ENCODE assay signal across 15 cellular contexts in genomic region chr13:112575295-112575622, GRCh38. TPM values are rescaled to one million over a fixed set of nuclear protein-coding genes. Genes with fewer than 3 reads are reported as not detected.
DNase-seq lines count a peak whose midpoint lies in the region; ATAC-seq and TF ChIP-seq lines count a peak whose summit lies in the region.
"Had no signal": no experiment of that assay in that cellular context is flagged by ENCODE, and none has a peak within 500 bp of the region (broad histone marks: within the 10 kb centered on the region; RNA-seq: fewer than 3 reads in every experiment).

No MANE protein-coding gene starts in this region.

- no peak for ATAC-seq in activated T-cell treated with anti-CD3 and anti-CD28 coated beads, Interleukin-2, amount 50 U/mL, for 72 hours (replicated peaks in 1 of 2)
- ATAC-seq in WTC11: no peak
- no peak for ATAC-seq in foreskin keratinocyte
- ATAC-seq in thoracic aorta (ENCODE audit: insufficient number of reproducible peaks, low FRiP score, low read depth): no peak
- ATAC-seq in CD4-positive, alpha-beta T cell (ENCODE audit: poor library complexity): no peak
- ATAC-seq: A549 had no signal

- intact Hi-C loops in CD4-positive, alpha-beta T cell (cut with DNase I, micrococcal nuclease): no loop called here

- H3K27me3 Mint-ChIP-seq in activated T-cell treated with anti-CD3 and anti-CD28 coated beads, Interleukin-2, amount 50 U/mL, for 24 hours: no peaks in the 10 kb centered on the region
- H3K27me3 Mint-ChIP-seq in activated T-cell treated with anti-CD3 and anti-CD28 coated beads, Interleukin-2, amount 50 U/mL, for 72 hours (ENCODE audit: low read depth): no peaks in the 10 kb centered on the region
- H3K27me3 Mint-ChIP-seq in WTC11 (ENCODE audit: low read depth): no peaks in the 10 kb centered on the region
- H3K27me3 Mint-ChIP-seq in CD4-positive, alpha-beta T cell: no peaks in the 10 kb centered on the region
- H3K27me3 Mint-ChIP-seq: activated CD4-positive, alpha-beta T cell treated with anti-CD3 and anti-CD28 coated beads, Interleukin-2, amount 10 ng/mL, durations not matched to agents 24 days and 14 days; type B pancreatic cell had no signal

- POLR2A ChIA-PET in WTC11 (lab: Charles Lee): no interaction called here
- POLR2A ChIA-PET in CD4-positive, alpha-beta T cell (lab: Charles Lee): no interaction called here

- peaks cover 8% of the 10 kb centered on the region for H3K9me3 Mint-ChIP-seq in activated T-cell treated with anti-CD3 and anti-CD28 coated beads, Interleukin-2, amount 50 U/mL, for 24 hours
- H3K9me3 Mint-ChIP-seq in activated T-cell treated with anti-CD3 and anti-CD28 coated beads, Interleukin-2, amount 50 U/mL, for 72 hours: peaks cover 0 to 4% of the 10 kb centered on the region in 2 donors
- H3K9me3 Mint-ChIP-seq in WTC11: peaks cover 11% of the 10 kb centered on the region
- no peaks in the 10 kb centered on the region for H3K9me3 Mint-ChIP-seq in CD4-positive, alpha-beta T cell

- TF ChIP-seq CTCF in WTC11 (IDR thresholded peaks at IDR 0.05) (no peak), foreskin keratinocyte (conservative IDR thresholded peaks at IDR 0.05) (no peak), thoracic aorta (IDR thresholded peaks at IDR 0.05) (no peak)
- TF ChIP-seq CTCF in CD4-positive, alpha-beta T cell (IDR thresholded peaks at IDR 0.05): no peak

- H3K36me3 Mint-ChIP-seq in activated T-cell treated with anti-CD3 and anti-CD28 coated beads, Interleukin-2, amount 50 U/mL, for 24 hours (ENCODE audit: low read depth): peaks cover 27% of the 10 kb centered on the region
- peaks cover 5 to 15% of the 10 kb centered on the region in 2 donors for H3K36me3 Mint-ChIP-seq in activated T-cell treated with anti-CD3 and anti-CD28 coated beads, Interleukin-2, amount 50 U/mL, for 72 hours (ENCODE audit: insufficient read depth in 2 of 2)
- peaks cover 16% of the 10 kb centered on the region for H3K36me3 Mint-ChIP-seq in WTC11
- peaks cover 22% of the 10 kb centered on the region for H3K36me3 Mint-ChIP-seq in CD4-positive, alpha-beta T cell (ENCODE audit: low read depth)

- H3K36me3 ChIP-seq in thoracic aorta: no peaks in the 10 kb centered on the region

- H3K27ac ChIP-seq in foreskin keratinocyte: peak overlapping the region; percentile 46
- peak overlapping the region in 1 of 2 donors; percentile 0 for H3K27ac ChIP-seq in thoracic aorta
- H3K27ac ChIP-seq in CD4-positive, alpha-beta T cell (ENCODE audit: low read depth, low read length): no peak overlapping the region
- H3K27ac ChIP-seq: A549 had no signal

- H3K4me3 Mint-ChIP-seq in activated T-cell treated with anti-CD3 and anti-CD28 coated beads, Interleukin-2, amount 50 U/mL, for 24 hours: no peak overlapping the region
- H3K4me3 Mint-ChIP-seq in activated T-cell treated with anti-CD3 and anti-CD28 coated beads, Interleukin-2, amount 50 U/mL, for 72 hours: peak overlapping the region in 1 of 2 donors; percentile 11
- H3K4me3 Mint-ChIP-seq in WTC11: no peak overlapping the region
- H3K4me3 Mint-ChIP-seq in CD4-positive, alpha-beta T cell: no peak overlapping the region
- H3K4me3 Mint-ChIP-seq: activated CD4-positive, alpha-beta T cell treated with anti-CD3 and anti-CD28 coated beads, Interleukin-2, amount 10 ng/mL, durations not matched to agents 24 days and 14 days; type B pancreatic cell had no signal

- peak overlapping the region; percentile 0 for H3K4me3 ChIP-seq in thoracic aorta
- H3K4me3 ChIP-seq: A549 had no signal

- DNase-seq in activated T-cell treated with anti-CD3 and anti-CD28 coated beads, Interleukin-2, amount 50 U/mL, for 24 hours: no peak
- no peak for DNase-seq in activated T-cell treated with anti-CD3 and anti-CD28 coated beads, Interleukin-2, amount 50 U/mL, for 72 hours
- DNase-seq in WTC11 (ENCODE audit: low spot score): no peak
- no peak for DNase-seq in foreskin keratinocyte
- DNase-seq in thoracic aorta (ENCODE audit: low spot score): no peak
- no peak for DNase-seq in CD4-positive, alpha-beta T cell
- DNase-seq in SKM-1 (lab: John Stamatoyannopoulos, UW; ENCODE audit: unreplicated experiment): no peak
- DNase-seq in NCI-H1048 (lab: John Stamatoyannopoulos, UW): no peak
- DNase-seq: activated CD4-positive, alpha-beta T cell treated with anti-CD3 and anti-CD28 coated beads, Interleukin-2, amount 10 ng/mL, durations not matched to agents 24 days and 14 days; caudate nucleus; COR-L47; NCI-H446 treated with DMSO at 0.1 percent for 48 hours; nucleus accumbens had no signal

- H3K27me3 ChIP-seq in foreskin keratinocyte (no peaks in the 10 kb centered on the region), thoracic aorta (replicated peaks; ENCODE audit: insufficient read depth) (no peaks in the 10 kb centered on the region)
- H3K27me3 ChIP-seq in CD4-positive, alpha-beta T cell (ENCODE audit: control insufficient read depth, insufficient read depth, low read length): no peaks in the 10 kb centered on the region

- peaks cover 74% of the 10 kb centered on the region for H3K4me1 Mint-ChIP-seq in activated T-cell treated with anti-CD3 and anti-CD28 coated beads, Interleukin-2, amount 50 U/mL, for 24 hours (ENCODE audit: low read depth)
- peaks cover 51% of the 10 kb centered on the region for H3K4me1 Mint-ChIP-seq in activated T-cell treated with anti-CD3 and anti-CD28 coated beads, Interleukin-2, amount 50 U/mL, for 72 hours (ENCODE audit: low read depth)
- H3K4me1 Mint-ChIP-seq in WTC11: peaks cover 39% of the 10 kb centered on the region
- peaks cover 72% of the 10 kb centered on the region for H3K4me1 Mint-ChIP-seq in CD4-positive, alpha-beta T cell (ENCODE audit: low read depth)

- H3K27ac Mint-ChIP-seq in activated T-cell treated with anti-CD3 and anti-CD28 coated beads, Interleukin-2, amount 50 U/mL, for 24 hours: peak overlapping the region; percentile 54
- no peak overlapping the region for H3K27ac Mint-ChIP-seq in activated T-cell treated with anti-CD3 and anti-CD28 coated beads, Interleukin-2, amount 50 U/mL, for 72 hours
- H3K27ac Mint-ChIP-seq in WTC11: peak overlapping the region; percentile 63
- no peak overlapping the region for H3K27ac Mint-ChIP-seq in CD4-positive, alpha-beta T cell
- H3K27ac Mint-ChIP-seq: activated CD4-positive, alpha-beta T cell treated with anti-CD3 and anti-CD28 coated beads, Interleukin-2, amount 10 ng/mL, durations not matched to agents 24 days and 14 days; type B pancreatic cell had no signal

- no peaks in the 10 kb centered on the region for H3K4me1 ChIP-seq in foreskin keratinocyte
- H3K4me1 ChIP-seq in thoracic aorta (ENCODE audit: control insufficient read depth in 1 of 2, low read depth in 2 of 2): peaks cover 9 to 23% of the 10 kb centered on the region in 2 donors
- H3K4me1 ChIP-seq: A549 had no signal

- no peaks in the 10 kb centered on the region for H3K9me3 ChIP-seq in thoracic aorta
- H3K9me3 ChIP-seq in CD4-positive, alpha-beta T cell (ENCODE audit: control insufficient read depth, low read length): no peaks in the 10 kb centered on the region

- CTCF ChIA-PET in WTC11 (lab: Charles Lee): interaction anchor here (0.5 to 1.2 kb wide), 2 partner anchors 30 to 73 kb away, joined by 3 to 4 read pairs; no protein-coding TSS in a partner anchor
- CTCF ChIA-PET in CD4-positive, alpha-beta T cell (lab: Charles Lee): interaction anchor here (1.0 kb wide), 1 partner anchor 13 kb away, joined by 3 read pairs; no protein-coding TSS in a partner anchor

TF ChIP-seq in WTC11, 78 proteins besides CTCF, POLR2A, EP300 and RAD21:
- TF ChIP-seq JUN (CRISPR knock-in tag; IDR thresholded peaks at IDR 0.05) (no peak), USF1 (CRISPR knock-in tag; IDR thresholded peaks at IDR 0.05) (no peak), ATF2 (CRISPR knock-in tag; IDR thresholded peaks at IDR 0.05; ENCODE audit: borderline replicate concordance, low read depth) (no peak)

RNA-seq across cellular contexts. Expression of gene TUBGCP3, which starts 12.7 kb away (rescaled TPM):
- 10 to 100 TPM; 53.9 to 59.6 TPM for total RNA-seq in activated T-cell treated with anti-CD3 and anti-CD28 coated beads, Interleukin-2, amount 50 U/mL, for 72 hours
- 29.9 to 32.3 TPM (median 32.1 TPM) in 3 replicates for total RNA-seq in WTC11 (2021)
- 26.4 and 28.3 TPM in 2 replicates for total RNA-seq in foreskin keratinocyte
- 10.0 and 10.4 TPM in 2 replicates for polyA plus RNA-seq in foreskin keratinocyte
- 10 to 100 TPM; 31.0 to 32.9 TPM for total RNA-seq in thoracic aorta
- total RNA-seq in CD4-positive, alpha-beta T cell: 10 to 100 TPM; 30.6 to 31.3 TPM

Comparison
In these comparisons a context has a peak if more than half of its experiments do, and no peak if none do; other contexts are left out.
1. H3K27ac Mint-ChIP-seq: peak in activated T-cell treated with anti-CD3 and anti-CD28 coated beads, Interleukin-2, amount 50 U/mL, for 24 hours (single experiment) and WTC11 (single experiment); none in activated T-cell treated with anti-CD3 and anti-CD28 coated beads, Interleukin-2, amount 50 U/mL, for 72 hours (single experiment) and CD4-positive, alpha-beta T cell (single experiment).